Comparison of ENCODE assay signal across 23 cellular contexts in genomic region chr9:6183227-6183551, GRCh38. TPM values are rescaled to one million over a fixed set of nuclear protein-coding genes. Genes with fewer than 3 reads are reported as not detected.
"Had no signal": no experiment of that assay in that cellular context is flagged by ENCODE, and none has a peak within 500 bp of the region (broad histone marks: within the 10 kb centered on the region; RNA-seq: fewer than 3 reads in every experiment).

No MANE protein-coding gene starts in this region.

- H3K4me3 ChIP-seq: adrenal gland, breast epithelium, coronary artery, gastrocnemius medialis, pancreas, right lobe of liver, stomach, upper lobe of left lung had no signal

- ATAC-seq: activated naive CD4-positive, alpha-beta T cell treated with anti-CD3 and anti-CD28 coated beads, Interleukin-2, amount 50 U/mL, for 72 hours; gastrocnemius medialis; left ventricle myocardium superior; pancreas; right lobe of liver had no signal

- FAIRE-seq: astrocyte, pancreas, small intestine had no signal

- H3K36me3 ChIP-seq: adrenal gland, breast epithelium, gastrocnemius medialis, pancreas, right lobe of liver, stomach, upper lobe of left lung had no signal

- DNase-seq: activated CD4-positive, alpha-beta T cell treated with anti-CD3 and anti-CD28 coated beads for 1 hour; activated CD4-positive, alpha-beta T cell treated with anti-CD3 and anti-CD28 coated beads, Interleukin-2, amount 50 U/mL, for 4 hours; activated gamma-delta T cell treated with Interleukin-2 at 50 U/mL for 16 hours; adrenal gland; gastrocnemius medialis; head of caudate nucleus; kidney glomerular epithelial cell; left ventricle myocardium superior; naive B cell; pancreas; right lobe of liver; small intestine; stimulated activated CD4-positive, alpha-beta T cell treated with anti-CD3 and anti-CD28 coated beads, Interleukin-15, amount 100 ng/mL, for 24 hours; stimulated activated CD4-positive, alpha-beta T cell treated with anti-CD3 and anti-CD28 coated beads, Interleukin-4, amount 100 ng/mL, for 1 hour; stomach had no signal

- H3K4me1 ChIP-seq: adrenal gland, breast epithelium, gastrocnemius medialis, pancreas, right lobe of liver had no signal

- H3K27ac ChIP-seq: adrenal gland, breast epithelium, coronary artery, gastrocnemius medialis, pancreas, right lobe of liver, stomach, upper lobe of left lung, VCaP had no signal

- H3K9me3 ChIP-seq: adrenal gland, breast epithelium, gastrocnemius medialis, pancreas, right lobe of liver, stomach, upper lobe of left lung had no signal

- H3K27me3 ChIP-seq: adrenal gland, breast epithelium, gastrocnemius medialis, pancreas, right lobe of liver, stomach, upper lobe of left lung had no signal

RNA-seq across cellular contexts. Expression of gene IL33, which starts 32.4 kb away (rescaled TPM):
- total RNA-seq: activated naive CD4-positive, alpha-beta T cell treated with anti-CD3 and anti-CD28 coated beads, Interleukin-2, amount 50 U/mL, for 72 hours; activated T-helper 1 cell treated with anti-CD3 and anti-CD28 coated beads, Interleukin-12 subunit alpha, Interleukin-12 subunit beta, Interleukin-2, Interleukin-4 antibody, amounts not matched to agents 30 ng/mL and 10 ng/mL and 1 ng/mL, durations not matched to agents 14 hours and 24 hours and 36 hours; astrocyte; mononuclear cell had no signal
